ENCODE assay signal across 21 cellular contexts in the genomic region with DNA sequence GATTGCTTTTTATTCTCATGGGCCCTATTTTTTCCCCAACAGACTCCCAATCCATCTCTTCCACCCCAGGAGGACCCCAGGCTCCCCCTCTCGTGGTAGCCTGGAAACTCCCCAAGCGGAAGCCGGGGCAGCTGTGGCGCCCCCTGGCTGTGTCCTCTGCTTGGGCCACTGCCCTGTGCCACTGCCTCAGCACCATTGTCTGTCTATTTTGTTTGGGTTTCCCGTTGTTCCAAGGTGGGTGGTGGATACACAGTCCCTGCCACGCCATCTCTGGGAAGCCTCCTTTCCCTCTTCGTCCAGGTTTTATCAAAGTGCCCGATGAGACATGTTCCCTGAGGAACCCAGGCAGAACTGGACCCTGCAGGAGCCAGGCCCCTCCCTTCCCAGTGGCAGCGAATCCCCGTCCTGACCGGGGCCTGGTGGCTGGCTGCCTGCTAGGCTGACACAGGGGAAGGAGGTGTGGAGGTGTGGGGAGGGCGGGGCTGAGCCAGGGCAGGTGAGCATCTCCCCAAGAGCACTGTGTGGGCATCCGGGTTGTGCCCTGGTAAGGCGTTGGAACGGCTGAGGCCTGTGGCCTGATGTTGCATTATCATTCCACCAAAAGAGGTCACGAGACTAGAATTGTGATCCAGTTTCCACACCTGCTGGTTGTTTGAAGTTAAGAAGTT.
"Had no signal": no experiment of that assay in that cellular context is flagged by ENCODE, and none has a peak within 500 bp of the region (broad histone marks: within the 10 kb centered on the region; RNA-seq: fewer than 3 reads in every experiment).

No MANE protein-coding gene starts in this region.

- H3K27ac Mint-ChIP-seq: activated CD8-positive, alpha-beta memory T cell treated with anti-CD3 and anti-CD28 coated beads, Interleukin-2, amount 10 ng/mL, durations not matched to agents 7 days and 5 days; activated naive CD4-positive, alpha-beta T cell treated with anti-CD3 and anti-CD28 coated beads, Interleukin-2, amount 50 U/mL, for 24 hours; activated T-cell treated with anti-CD3 and anti-CD28 coated beads, Interleukin-2, amount 50 U/mL, for 24 hours; naive thymus-derived CD8-positive, alpha-beta T cell; T-helper 1 cell treated with Interleukin-12 subunit alpha and Interleukin-12 subunit beta and Interleukin-4 antibody, amounts not matched to agents 30 μg/mL and 1 μg/mL, for 36 hours had no signal

- H3K27me3 ChIP-seq: body of pancreas, upper lobe of left lung had no signal

- H3K36me3 Mint-ChIP-seq: activated CD8-positive, alpha-beta memory T cell treated with anti-CD3 and anti-CD28 coated beads, Interleukin-2, amount 10 ng/mL, durations not matched to agents 7 days and 5 days; activated naive CD4-positive, alpha-beta T cell treated with anti-CD3 and anti-CD28 coated beads, Interleukin-2, amount 50 U/mL, for 24 hours had no signal

- DNase-seq: activated CD4-positive, alpha-beta T cell treated with anti-CD3 and anti-CD28 coated beads, Interleukin-2, amount 50 U/mL, for 48 hours; activated CD4-positive, CD25-positive, alpha-beta regulatory T cell treated with anti-CD3 and anti-CD28 coated beads, Interleukin-2, amount 50 U/mL, for 72 hours; activated CD8-positive, alpha-beta memory T cell treated with anti-CD3 and anti-CD28 coated beads, Interleukin-2, amount 10 ng/mL, durations not matched to agents 7 days and 5 days; activated effector memory CD4-positive, alpha-beta T cell treated with Interleukin-2 at 50 U/mL for 16 hours; activated T-cell treated with anti-CD3 and anti-CD28 coated beads, Interleukin-2, amount 50 U/mL, for 24 hours; body of pancreas; dermis blood vessel endothelial cell; erythroblast; glutamatergic neuron; mucosa of descending colon; naive thymus-derived CD8-positive, alpha-beta T cell; occipital lobe; psoas muscle; stimulated activated CD4-positive, alpha-beta T cell treated with anti-CD3 and anti-CD28 coated beads, Interleukin-4, amount 100 ng/mL, for 1 hour; stimulated activated CD8-positive, alpha-beta memory T cell treated with anti-CD3 and anti-CD28 coated beads, Interleukin-4, amount 100 ng/mL, for 48 hours; stimulated activated naive CD8-positive, alpha-beta T cell treated with anti-CD3 and anti-CD28 coated beads, Interleukin-15, Interleukin-2, amounts not matched to agents 100 U/mL and 50 U/mL, for 24 hours; upper lobe of left lung had no signal

- H3K27me3 Mint-ChIP-seq: activated CD8-positive, alpha-beta memory T cell treated with anti-CD3 and anti-CD28 coated beads, Interleukin-2, amount 10 ng/mL, durations not matched to agents 7 days and 5 days had no signal

- H3K9me3 ChIP-seq: mucosa of descending colon, psoas muscle, suprapubic skin, upper lobe of left lung had no signal

- H3K27ac ChIP-seq: body of pancreas, psoas muscle, suprapubic skin, upper lobe of left lung had no signal

- H3K4me3 ChIP-seq: body of pancreas, mucosa of descending colon, psoas muscle, suprapubic skin, upper lobe of left lung had no signal

- H3K4me1 Mint-ChIP-seq: activated CD8-positive, alpha-beta memory T cell treated with anti-CD3 and anti-CD28 coated beads, Interleukin-2, amount 10 ng/mL, durations not matched to agents 7 days and 5 days; activated naive CD4-positive, alpha-beta T cell treated with anti-CD3 and anti-CD28 coated beads, Interleukin-2, amount 50 U/mL, for 24 hours had no signal

- H3K4me1 ChIP-seq: body of pancreas, psoas muscle, suprapubic skin, upper lobe of left lung had no signal

- H3K36me3 ChIP-seq: suprapubic skin, upper lobe of left lung had no signal

- H3K4me3 Mint-ChIP-seq: activated CD8-positive, alpha-beta memory T cell treated with anti-CD3 and anti-CD28 coated beads, Interleukin-2, amount 10 ng/mL, durations not matched to agents 7 days and 5 days; activated naive CD4-positive, alpha-beta T cell treated with anti-CD3 and anti-CD28 coated beads, Interleukin-2, amount 50 U/mL, for 24 hours; activated T-cell treated with anti-CD3 and anti-CD28 coated beads, Interleukin-2, amount 50 U/mL, for 24 hours; naive thymus-derived CD8-positive, alpha-beta T cell; T-helper 1 cell treated with Interleukin-12 subunit alpha and Interleukin-12 subunit beta and Interleukin-4 antibody, amounts not matched to agents 30 μg/mL and 1 μg/mL, for 36 hours had no signal

- ATAC-seq: activated CD8-positive, alpha-beta memory T cell treated with anti-CD3 and anti-CD28 coated beads, Interleukin-2, amount 10 ng/mL, durations not matched to agents 7 days and 5 days; body of pancreas; left lobe of liver; mucosa of descending colon; naive thymus-derived CD8-positive, alpha-beta T cell; psoas muscle; stimulated activated naive CD8-positive, alpha-beta T cell treated with anti-CD3 and anti-CD28 coated beads, Interleukin-15, Interleukin-2, amounts not matched to agents 100 U/mL and 50 U/mL, for 24 hours had no signal
